ENCODE assay signal across 1 cellular context in genomic region chr1:203153051-203153988, GRCh38.
TF ChIP-seq lines count a peak whose summit lies in the region.

No MANE protein-coding gene starts in this region.

TF ChIP-seq in HEK293, 187 proteins besides CTCF, POLR2A, EP300 and RAD21 (continued from another document):
- no peak for TF ChIP-seq ZNF596 (tag by site-specific recombination; IDR thresholded peaks at IDR 0.05)
- peak; percentile 99 for TF ChIP-seq ZIC2 (tag by site-specific recombination; IDR thresholded peaks at IDR 0.05)
- TF ChIP-seq PRDM6 (tag by site-specific recombination; IDR thresholded peaks at IDR 0.05), result peak; percentile 91
